Comparison of ENCODE assay signal across 17 cellular contexts in the genomic region with DNA sequence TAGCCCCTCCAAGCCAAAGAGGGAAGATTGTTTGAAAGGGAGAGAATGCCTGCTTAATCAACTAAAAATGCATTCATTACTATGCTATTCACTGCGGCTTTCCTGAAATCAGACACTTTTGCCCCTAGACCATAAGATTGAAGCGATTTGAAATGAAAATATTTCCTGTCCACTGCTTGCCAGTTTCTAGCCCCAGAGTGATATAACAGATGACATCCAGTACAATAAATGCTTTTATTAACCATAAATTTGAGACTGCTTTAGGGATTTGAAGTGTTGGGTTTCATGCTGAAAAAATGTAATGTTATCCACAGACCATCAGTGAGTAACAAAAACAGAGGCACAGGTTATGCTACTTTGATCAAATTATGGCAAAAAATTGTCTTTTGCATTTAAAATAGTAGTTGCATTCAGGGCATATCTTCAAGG. TPM values are rescaled to one million over a fixed set of nuclear protein-coding genes. Genes with fewer than 3 reads are reported as not detected.
DNase-seq lines count a peak whose midpoint lies in the region; ATAC-seq and TF ChIP-seq lines count a peak whose summit lies in the region.
"Had no signal": no experiment of that assay in that cellular context is flagged by ENCODE, and none has a peak within 500 bp of the region (broad histone marks: within the 10 kb centered on the region; RNA-seq: fewer than 3 reads in every experiment).

No MANE protein-coding gene starts in this region.

- H3K27ac ChIP-seq in GM23338 (ENCODE audit: low read depth) = no peak overlapping the region

- CTCF ChIA-PET in activated CD4-positive, alpha-beta T cell treated with anti-CD3 and anti-CD28 coated beads for 36 hours (lab: Charles Lee) = no interaction called here

- H3K36me3 ChIP-seq in GM23338 (ENCODE audit: insufficient read depth) = no peaks in the 10 kb centered on the region

- peaks cover 28% of the 10 kb centered on the region for H3K36me3 Mint-ChIP-seq in GM23338 (ENCODE audit: low read depth)
- H3K36me3 Mint-ChIP-seq in activated CD4-positive, alpha-beta T cell treated with anti-CD3 and anti-CD28 coated beads for 36 hours (ENCODE audit: low read depth) = no peaks in the 10 kb centered on the region
- H3K36me3 Mint-ChIP-seq: CD14-positive monocyte had no signal

- H3K27ac Mint-ChIP-seq in GM23338 = no peak overlapping the region; the same call in 1 of the 2 replicates
- no peak overlapping the region for H3K27ac Mint-ChIP-seq in activated CD4-positive, alpha-beta T cell treated with anti-CD3 and anti-CD28 coated beads for 36 hours
- H3K27ac Mint-ChIP-seq: activated naive CD8-positive, alpha-beta T cell treated with anti-CD3 and anti-CD28 coated beads, Interleukin-2, amount 50 U/mL, for 24 hours; CD14-positive monocyte; stimulated activated naive CD8-positive, alpha-beta T cell treated with anti-CD3 and anti-CD28 coated beads, Interleukin-15, Interleukin-2, amounts not matched to agents 100 ng/mL and 50 ng/mL, for 24 hours had no signal

- no peaks in the 10 kb centered on the region for H3K9me2 ChIP-seq in GM23338 (ENCODE audit: insufficient read depth)

- intact Hi-C loops in activated CD4-positive, alpha-beta T cell treated with anti-CD3 and anti-CD28 coated beads for 36 hours (cut with DNase I, micrococcal nuclease) = no loop called here

- H3K9me3 Mint-ChIP-seq in GM23338 = no peaks in the 10 kb centered on the region
- H3K9me3 Mint-ChIP-seq in activated CD4-positive, alpha-beta T cell treated with anti-CD3 and anti-CD28 coated beads for 36 hours (ENCODE audit: low read depth) = no peaks in the 10 kb centered on the region
- H3K9me3 Mint-ChIP-seq: activated naive CD8-positive, alpha-beta T cell treated with anti-CD3 and anti-CD28 coated beads, Interleukin-2, amount 50 U/mL, for 24 hours; CD14-positive monocyte; H9; stimulated activated naive CD8-positive, alpha-beta T cell treated with anti-CD3 and anti-CD28 coated beads, Interleukin-15, Interleukin-2, amounts not matched to agents 100 ng/mL and 50 ng/mL, for 24 hours had no signal

- H3K4me2 ChIP-seq in GM23338 = peak overlapping the region; percentile 72

- 0 out of 2 replicates have a peak, but pooled peaks cover 4% of the 10 kb centered on the region for H3F3A ChIP-seq in GM23338 (replicated peaks; ENCODE audit: low read depth)

- peaks cover 98% of the 10 kb centered on the region for H3K79me2 ChIP-seq in GM23338 (replicated peaks; ENCODE audit: insufficient read depth)

- peaks cover 13% of the 10 kb centered on the region for H3K27me3 Mint-ChIP-seq in GM23338 (ENCODE audit: insufficient read depth, low read depth, poor library complexity)
- peaks cover 19% of the 10 kb centered on the region for H3K27me3 Mint-ChIP-seq in activated CD4-positive, alpha-beta T cell treated with anti-CD3 and anti-CD28 coated beads for 36 hours

- in situ Hi-C loops in astrocyte of the cerebellum (cut with HindIII; ENCODE audit: low sequenced_read_pairs) = no loop called here

- peaks cover 59% of the 10 kb centered on the region for H3K4me1 Mint-ChIP-seq in GM23338
- H3K4me1 Mint-ChIP-seq in activated CD4-positive, alpha-beta T cell treated with anti-CD3 and anti-CD28 coated beads for 36 hours = no peaks in the 10 kb centered on the region
- H3K4me1 Mint-ChIP-seq: activated naive CD8-positive, alpha-beta T cell treated with anti-CD3 and anti-CD28 coated beads, Interleukin-2, amount 50 U/mL, for 24 hours had no signal

- no peak overlapping the region for H3K4me3 ChIP-seq in GM23338
- H3K4me3 ChIP-seq in astrocyte of the cerebellum (ENCODE audit: low read depth, low read length) = no peak overlapping the region

- peaks cover 60% of the 10 kb centered on the region for H3K4me1 ChIP-seq in GM23338 (ENCODE audit: insufficient read depth)

- no peak overlapping the region for H2AFZ ChIP-seq in GM23338

- H3K27me3 ChIP-seq in GM23338 (ENCODE audit: insufficient read depth) = no peaks in the 10 kb centered on the region

- TF ChIP-seq CTCF in GM23338 (conservative IDR thresholded peaks at IDR 0.05; ENCODE audit: low read depth in 2 of 2) (no peak), astrocyte of the cerebellum (IDR thresholded peaks at IDR 0.05; ENCODE audit: low read depth, low read length, missing control alignments) (no peak)

- no peak for DNase-seq in GM23338 (ENCODE audit: low spot score)
- DNase-seq in astrocyte of the cerebellum (ENCODE audit: low read depth) = peak; percentile 81
- DNase-seq in foreskin melanocyte = peak; percentile 70
- DNase-seq in pulmonary artery endothelial cell (ENCODE audit: low read depth, low spot score) = peak; percentile 20
- DNase-seq in activated CD4-positive, alpha-beta T cell treated with anti-CD3 and anti-CD28 coated beads for 36 hours = no peak
- no peak for DNase-seq in UCSD-AML1 (lab: John Stamatoyannopoulos, UW; ENCODE audit: unreplicated experiment)
- DNase-seq in inferior parietal cortex (ENCODE audit: extremely low spot score) = no peak
- DNase-seq in NCI-H345 treated with DMSO at 0.1 percent for 48 hours (lab: John Stamatoyannopoulos, UW; ENCODE audit: unreplicated experiment) = no peak
- DNase-seq: activated CD4-positive, alpha-beta T cell treated with anti-CD3 and anti-CD28 coated beads, Interleukin-2, amount 50 U/mL, for 4 hours; activated naive CD8-positive, alpha-beta T cell treated with anti-CD3 and anti-CD28 coated beads, Interleukin-2, amount 50 U/mL, for 24 hours; H9; KBM-7; NCI-H1105 treated with DMSO at 0.1 percent for 48 hours; NCI-H446; nucleus accumbens had no signal

- H3K4me3 Mint-ChIP-seq in GM23338 = no peak overlapping the region; the same call in 2 of the 3 replicates
- no peak overlapping the region for H3K4me3 Mint-ChIP-seq in activated CD4-positive, alpha-beta T cell treated with anti-CD3 and anti-CD28 coated beads for 36 hours
- H3K4me3 Mint-ChIP-seq: activated naive CD8-positive, alpha-beta T cell treated with anti-CD3 and anti-CD28 coated beads, Interleukin-2, amount 50 U/mL, for 24 hours; stimulated activated naive CD8-positive, alpha-beta T cell treated with anti-CD3 and anti-CD28 coated beads, Interleukin-15, Interleukin-2, amounts not matched to agents 100 ng/mL and 50 ng/mL, for 24 hours had no signal

- no peak for ATAC-seq in GM23338
- no peak for ATAC-seq in activated CD4-positive, alpha-beta T cell treated with anti-CD3 and anti-CD28 coated beads for 36 hours
- ATAC-seq: activated naive CD8-positive, alpha-beta T cell treated with anti-CD3 and anti-CD28 coated beads, Interleukin-2, amount 50 U/mL, for 24 hours had no signal

- peaks cover 41% of the 10 kb centered on the region for H4K20me1 ChIP-seq in GM23338 (replicated peaks; ENCODE audit: insufficient read depth)

- POLR2A ChIA-PET in activated CD4-positive, alpha-beta T cell treated with anti-CD3 and anti-CD28 coated beads for 36 hours (lab: Charles Lee) = no interaction called here

TF ChIP-seq in GM23338, 12 proteins besides CTCF, POLR2A, EP300 and RAD21 (continues in another document):
- TF ChIP-seq STAT1 (IDR thresholded peaks at IDR 0.05; ENCODE audit: unreplicated experiment) = no peak
- no peak for TF ChIP-seq CREB1 (CRISPR knock-in tag; IDR thresholded peaks at IDR 0.05; ENCODE audit: low read depth)

RNA-seq across cellular contexts. Expression of a gene that starts 14.1 kb away (rescaled TPM):
- 79.6 and 104 TPM in 2 replicates for total RNA-seq in GM23338 (2014; rRNA removed; shearing (Covaris generic))
- polyA plus RNA-seq in GM23338 (2016; fragmentation: Nextera tagmentation; extraction: Ambion mirVana) = 10.7 and 11.9 TPM in 2 replicates
- total RNA-seq in pulmonary artery endothelial cell = 1.5 and 1.8 TPM in 2 replicates
- under 1 TPM; 0.05 to 0.18 TPM for total RNA-seq in activated CD4-positive, alpha-beta T cell treated with anti-CD3 and anti-CD28 coated beads for 36 hours
- polyA plus RNA-seq: CD14-positive monocyte had no signal

RNA-seq across cellular contexts. Expression of a gene that starts 48.7 kb away (rescaled TPM):
- total RNA-seq in GM23338 (2014; rRNA removed; shearing (Covaris generic)) = 11.9 and 21.1 TPM in 2 replicates
- 55.6 and 56.7 TPM in 2 replicates for polyA plus RNA-seq in GM23338 (2016; fragmentation: Nextera tagmentation; extraction: Ambion mirVana)
- 0.14 and 0.40 TPM in 2 replicates for total RNA-seq in pulmonary artery endothelial cell
- total RNA-seq in activated CD4-positive, alpha-beta T cell treated with anti-CD3 and anti-CD28 coated beads for 36 hours = 1 to 10 TPM in 1 of 2 experiments, under 1 TPM in 1; 0.79 to 1.1 TPM

Comparison
In these comparisons a context has a peak if more than half of its experiments do, and no peak if none do; other contexts are left out.
1. DNase-seq: peak in astrocyte of the cerebellum (single experiment), foreskin melanocyte (single experiment) and pulmonary artery endothelial cell (single experiment); none in GM23338 (single experiment), activated CD4-positive, alpha-beta T cell treated with anti-CD3 and anti-CD28 coated beads for 36 hours (single experiment), UCSD-AML1 (single experiment), inferior parietal cortex (single experiment) and NCI-H345 treated with DMSO at 0.1 percent for 48 hours (single experiment).
2. RNA of a gene that starts 14.1 kb away (total RNA-seq): 79.6 to 104 TPM in GM23338; 1.5 to 1.8 TPM in pulmonary artery endothelial cell and 0.05 to 0.18 TPM in activated CD4-positive, alpha-beta T cell treated with anti-CD3 and anti-CD28 coated beads for 36 hours; every median in the first group is over 10 times any median in the second.